Comparison of ENCODE assay signal across 5 cellular contexts in genomic region chr2:33696234-33696633, GRCh38.
"Had no signal": no experiment of that assay in that cellular context is flagged by ENCODE, and none has a peak within 500 bp of the region (broad histone marks: within the 10 kb centered on the region; RNA-seq: fewer than 3 reads in every experiment).

No MANE protein-coding gene starts in this region.

- H3K4me3 ChIP-seq: K562 had no signal

- DNase-seq: IMR-90, KBM-7, KG1 had no signal

- H3K27ac ChIP-seq: HL-60 had no signal
